Comparison of ENCODE assay signal across 1 cellular context in the genomic region with DNA sequence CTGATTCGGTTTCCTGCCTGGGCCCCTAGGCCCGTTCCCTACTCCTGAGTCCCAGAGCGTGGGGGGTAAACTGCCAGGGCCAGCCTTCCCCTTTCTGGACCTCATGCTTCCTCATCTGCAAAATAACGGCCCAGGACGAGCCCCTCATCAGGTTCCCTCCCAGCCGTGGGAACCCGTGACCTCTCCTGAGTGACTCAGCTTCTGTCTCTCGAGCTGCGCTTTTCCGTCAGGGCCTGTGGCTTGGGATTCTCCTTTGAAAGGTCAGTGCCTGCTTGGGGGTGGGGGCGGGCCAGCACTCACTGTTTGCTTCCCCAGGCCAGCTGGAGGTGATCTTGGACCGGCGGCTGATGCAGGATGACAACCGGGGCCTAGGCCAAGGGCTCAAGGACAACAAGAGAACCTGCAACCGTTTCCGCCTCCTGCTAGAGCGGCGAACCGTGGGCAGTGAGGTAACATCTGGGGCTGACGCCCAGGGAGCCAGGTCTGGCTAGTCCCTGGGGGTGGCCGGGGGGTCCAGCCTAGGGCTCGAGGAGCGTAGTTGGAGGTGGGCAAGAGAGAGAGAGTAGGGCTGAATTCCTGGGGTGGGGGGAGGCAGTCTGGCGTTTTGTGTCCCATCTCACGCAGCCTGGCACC.
TF ChIP-seq lines count a peak whose summit lies in the region.

No MANE protein-coding gene starts in this region.

TF ChIP-seq in K562, 482 proteins besides CTCF, POLR2A, EP300 and RAD21 (continues in another document):
- TF ChIP-seq YY1 (IDR thresholded peaks at IDR 0.05; ENCODE audit: borderline replicate concordance in 1 of 3, control insufficient read depth in 1 of 3, extremely low read depth in 1 of 3, insufficient read depth in 3 of 3, insufficient read length in 1 of 3, insufficient replicate concordance in 2 of 3, low read depth in 1 of 3, low read length in 2 of 3) (no peak), DPF2 (IDR thresholded peaks at IDR 0.05) (peak; percentile 70), NFIC (IDR thresholded peaks at IDR 0.05) (peak; percentile 29; the same call in 1 of the 2 replicates), TRIM24 (IDR thresholded peaks at IDR 0.05) (0 out of 4 replicates have a peak, but pooled peaks of 1 of the 2 experiments have one; percentile 11), POLR2AphosphoS5 (IDR thresholded peaks at IDR 0.05; ENCODE audit: control insufficient read depth, insufficient read depth, low read depth, low read length) (peak; percentile 30; the same call in 1 of the 2 replicates), ZNF592 (IDR thresholded peaks at IDR 0.05) (peak; percentile 93), JUND (IDR thresholded peaks at IDR 0.05; ENCODE audit: borderline replicate concordance, low read depth, low read length) (peak; percentile 87), JUND (tag; IDR thresholded peaks at IDR 0.05; ENCODE audit: borderline replicate concordance, low read depth, low read length) (peak; percentile 88; the same call in 1 of the 3 replicates), MYC (IDR thresholded peaks at IDR 0.05; ENCODE audit: low read depth, low read length) (peak; percentile 53), MYC (CRISPR knock-in tag; IDR thresholded peaks at IDR 0.05; ENCODE audit: borderline replicate concordance, low read depth) (no peak), ZNF316 (IDR thresholded peaks at IDR 0.05) (peak; percentile 78), POLR2G (IDR thresholded peaks at IDR 0.05; ENCODE audit: low read depth, low read length) (peak; percentile 76), ZNF589 (CRISPR knock-in tag; IDR thresholded peaks at IDR 0.05; ENCODE audit: low read depth) (peak; percentile 69; the same call in 1 of the 2 replicates), TOE1 (IDR thresholded peaks at IDR 0.05; ENCODE audit: borderline replicate concordance) (peak; percentile 80; the same call in 1 of the 2 replicates), TOE1 (CRISPR knock-in tag; IDR thresholded peaks at IDR 0.05; ENCODE audit: borderline replicate concordance, low read depth) (no peak), HDAC2 (IDR thresholded peaks at IDR 0.05) (peak; percentile 73; the same call in 1 of the 2 replicates), RBM39 (optimal IDR thresholded peaks at IDR 0.05; ENCODE audit: low read depth, low read length) (no peak), EGR1 (conservative IDR thresholded peaks at IDR 0.05) (peak; percentile 64), BHLHE40 (IDR thresholded peaks at IDR 0.05; ENCODE audit: low read length) (peak; percentile 70), TBL1XR1 (IDR thresholded peaks at IDR 0.05; ENCODE audit: low read length in 2 of 2) (no peak), TEAD1 (CRISPR knock-in tag; IDR thresholded peaks at IDR 0.05) (peak in 1 of 2 experiments; percentile 90; a peak in 2 of 4 replicates), SMARCE1 (IDR thresholded peaks at IDR 0.05) (peak; percentile 61), NRF1 (conservative IDR thresholded peaks at IDR 0.05 in 1 of 2, IDR thresholded peaks at IDR 0.05 in 1 of 2) (peak; percentile 58 to 64), TAL1 (IDR thresholded peaks at IDR 0.05) (0 out of 2 replicates have a peak, but pooled peaks have one; percentile 7), CSDE1 (IDR thresholded peaks at IDR 0.05) (no peak), CXXC5 (CRISPR knock-in tag; IDR thresholded peaks at IDR 0.05) (peak; percentile 70), POU5F1 (IDR thresholded peaks at IDR 0.05; ENCODE audit: borderline replicate concordance, low read depth, low read length, partially characterized antibody) (no peak), RBFOX2 (IDR thresholded peaks at IDR 0.05; ENCODE audit: low read depth, low read length) (peak; percentile 70), ZNF408 (CRISPR knock-in tag; IDR thresholded peaks at IDR 0.05; ENCODE audit: low read depth) (no peak), USF1 (CRISPR knock-in tag; IDR thresholded peaks at IDR 0.05) (peak; percentile 68), POLR2AphosphoS2 (IDR thresholded peaks at IDR 0.05; ENCODE audit: low read length) (0 out of 2 replicates have a peak, but pooled peaks have one; percentile 77), NFATC3 (IDR thresholded peaks at IDR 0.05) (no peak), CTBP1 (IDR thresholded peaks at IDR 0.05; ENCODE audit: borderline replicate concordance) (peak; percentile 71; the same call in 1 of the 2 replicates), ZFX (CRISPR knock-in tag; IDR thresholded peaks at IDR 0.05) (peak; percentile 77), IRF2 (CRISPR knock-in tag; IDR thresholded peaks at IDR 0.05) (no peak), SMARCA4 (IDR thresholded peaks at IDR 0.05) (peak; percentile 45; the same call in 1 of the 2 replicates), DMBX1 (CRISPR knock-in tag; IDR thresholded peaks at IDR 0.05; ENCODE audit: borderline replicate concordance) (0 out of 2 replicates have a peak, but pooled peaks have one; percentile 29), ID3 (CRISPR knock-in tag; IDR thresholded peaks at IDR 0.05) (no peak), ID3 (tag; IDR thresholded peaks at IDR 0.05) (peak; percentile 98), NEUROD1 (IDR thresholded peaks at IDR 0.05; ENCODE audit: borderline replicate concordance, low read depth, low read length, partially characterized antibody) (no peak), ZNF282 (CRISPR knock-in tag; IDR thresholded peaks at IDR 0.05) (no peak), NCOR1 (IDR thresholded peaks at IDR 0.05) (peak; percentile 31; the same call in 1 of the 2 replicates), MYBL2 (IDR thresholded peaks at IDR 0.05; ENCODE audit: low read depth) (peak; percentile 72), MYBL2 (CRISPR knock-in tag; IDR thresholded peaks at IDR 0.05; ENCODE audit: borderline replicate concordance) (no peak), L3MBTL2 (IDR thresholded peaks at IDR 0.05) (peak; percentile 86), MAFG (tag; conservative IDR thresholded peaks at IDR 0.05) (peak; percentile 81), MAZ (CRISPR knock-in tag; conservative IDR thresholded peaks at IDR 0.05 in 1 of 2, IDR thresholded peaks at IDR 0.05 in 1 of 2) (peak in 1 of 2 experiments; percentile 38; a peak in 1 of 4 replicates), SIN3A (IDR thresholded peaks at IDR 0.05; ENCODE audit: borderline replicate concordance in 2 of 2, control insufficient read depth in 1 of 2, low read depth in 2 of 2, low read length in 2 of 2) (peak; percentile 51 to 53; a peak in 2 of 4 replicates), VEZF1 (CRISPR knock-in tag; IDR thresholded peaks at IDR 0.05) (peak; percentile 73), ZNF444 (CRISPR knock-in tag; IDR thresholded peaks at IDR 0.05) (no peak), PHF8 (IDR thresholded peaks at IDR 0.05; ENCODE audit: borderline replicate concordance, low read length) (no peak), JUN (IDR thresholded peaks at IDR 0.05; ENCODE audit: borderline replicate concordance, low read depth, low read length) (peak; percentile 51; the same call in 1 of the 2 replicates), JUN (CRISPR knock-in tag; IDR thresholded peaks at IDR 0.05; ENCODE audit: borderline replicate concordance) (no peak), ZNF583 (CRISPR knock-in tag; IDR thresholded peaks at IDR 0.05) (peak; percentile 78; the same call in 1 of the 2 replicates), ARID2 (IDR thresholded peaks at IDR 0.05) (no peak), MECOM (CRISPR knock-in tag; IDR thresholded peaks at IDR 0.05) (no peak), SPI1 (IDR thresholded peaks at IDR 0.05; ENCODE audit: borderline replicate concordance, low read depth, low read length) (peak; percentile 87), ARID1B (IDR thresholded peaks at IDR 0.05) (peak; percentile 68), TFAM (CRISPR knock-in tag; conservative IDR thresholded peaks at IDR 0.05) (no peak), ZNF740 (CRISPR knock-in tag; IDR thresholded peaks at IDR 0.05) (peak; percentile 43; the same call in 1 of the 2 replicates), ZNF740 (tag; IDR thresholded peaks at IDR 0.05) (no peak), ILF3 (IDR thresholded peaks at IDR 0.05; ENCODE audit: borderline replicate concordance) (no peak), SLC30A9 (CRISPR knock-in tag; IDR thresholded peaks at IDR 0.05) (no peak), ATF1 (CRISPR knock-in tag; IDR thresholded peaks at IDR 0.05) (no peak), ATF1 (tag; IDR thresholded peaks at IDR 0.05) (peak; percentile 37; the same call in 1 of the 2 replicates), ILK (tag; IDR thresholded peaks at IDR 0.05; ENCODE audit: borderline replicate concordance, low read depth) (no peak), SIN3B (IDR thresholded peaks at IDR 0.05; ENCODE audit: low read depth) (no peak)
- TF ChIP-seq, protein P1, sequence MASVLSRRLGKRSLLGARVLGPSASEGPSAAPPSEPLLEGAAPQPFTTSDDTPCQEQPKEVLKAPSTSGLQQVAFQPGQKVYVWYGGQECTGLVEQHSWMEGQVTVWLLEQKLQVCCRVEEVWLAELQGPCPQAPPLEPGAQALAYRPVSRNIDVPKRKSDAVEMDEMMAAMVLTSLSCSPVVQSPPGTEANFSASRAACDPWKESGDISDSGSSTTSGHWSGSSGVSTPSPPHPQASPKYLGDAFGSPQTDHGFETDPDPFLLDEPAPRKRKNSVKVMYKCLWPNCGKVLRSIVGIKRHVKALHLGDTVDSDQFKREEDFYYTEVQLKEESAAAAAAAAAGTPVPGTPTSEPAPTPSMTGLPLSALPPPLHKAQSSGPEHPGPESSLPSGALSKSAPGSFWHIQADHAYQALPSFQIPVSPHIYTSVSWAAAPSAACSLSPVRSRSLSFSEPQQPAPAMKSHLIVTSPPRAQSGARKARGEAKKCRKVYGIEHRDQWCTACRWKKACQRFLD (CRISPR knock-in tag; IDR thresholded peaks at IDR 0.05), result peak; percentile 82
- TF ChIP-seq, protein P2, sequence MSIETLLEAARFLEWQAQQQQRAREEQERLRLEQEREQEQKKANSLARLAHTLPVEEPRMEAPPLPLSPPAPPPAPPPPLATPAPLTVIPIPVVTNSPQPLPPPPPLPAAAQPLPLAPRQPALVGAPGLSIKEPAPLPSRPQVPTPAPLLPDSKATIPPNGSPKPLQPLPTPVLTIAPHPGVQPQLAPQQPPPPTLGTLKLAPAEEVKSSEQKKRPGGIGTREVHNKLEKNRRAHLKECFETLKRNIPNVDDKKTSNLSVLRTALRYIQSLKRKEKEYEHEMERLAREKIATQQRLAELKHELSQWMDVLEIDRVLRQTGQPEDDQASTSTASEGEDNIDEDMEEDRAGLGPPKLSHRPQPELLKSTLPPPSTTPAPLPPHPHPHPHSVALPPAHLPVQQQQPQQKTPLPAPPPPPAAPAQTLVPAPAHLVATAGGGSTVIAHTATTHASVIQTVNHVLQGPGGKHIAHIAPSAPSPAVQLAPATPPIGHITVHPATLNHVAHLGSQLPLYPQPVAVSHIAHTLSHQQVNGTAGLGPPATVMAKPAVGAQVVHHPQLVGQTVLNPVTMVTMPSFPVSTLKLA (conservative IDR thresholded peaks at IDR 0.05), result peak in 1 of 2 experiments; percentile 73; a peak in 3 of 4 replicates
